31 cellular contexts compared by ENCODE assay signal in the genomic region with DNA sequence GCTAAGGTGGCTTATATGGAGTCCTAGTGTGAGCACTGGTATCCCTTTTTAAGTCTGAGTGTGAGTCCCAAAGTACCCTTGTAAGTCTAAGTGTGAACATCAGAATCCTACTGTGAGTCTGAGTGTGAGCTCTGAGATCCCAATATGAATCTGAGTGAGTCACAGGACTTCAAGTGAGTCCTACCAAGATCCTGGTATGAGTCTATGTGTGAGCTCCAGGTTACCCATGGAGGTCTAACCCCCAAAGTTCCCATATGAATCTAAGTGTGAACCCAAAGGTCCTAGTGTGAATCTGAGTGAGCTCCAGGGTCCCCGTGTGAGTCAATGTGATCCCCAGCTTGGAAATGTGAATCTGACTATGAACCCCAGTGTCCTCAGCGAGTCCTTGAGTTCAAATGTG. TPM values are rescaled to one million over a fixed set of nuclear protein-coding genes. Genes with fewer than 3 reads are reported as not detected.
"Had no signal": no experiment of that assay in that cellular context is flagged by ENCODE, and none has a peak within 500 bp of the region (broad histone marks: within the 10 kb centered on the region; RNA-seq: fewer than 3 reads in every experiment).

No MANE protein-coding gene starts in this region.

- H3K4me3 Mint-ChIP-seq: activated CD4-positive, alpha-beta memory T cell treated with anti-CD3 and anti-CD28 coated beads, Interleukin-2, amount 10 ng/mL, durations not matched to agents 7 days and 5 days; activated CD4-positive, alpha-beta T cell treated with anti-CD3 and anti-CD28 coated beads, Interleukin-2, amount 10 ng/mL, durations not matched to agents 24 days and 14 days; activated naive CD8-positive, alpha-beta T cell treated with anti-CD3 and anti-CD28 coated beads, Interleukin-2, amount 10 ng/mL, durations not matched to agents 7 days and 5 days had no signal

- H3K27me3 ChIP-seq: right lobe of liver, testis had no signal

- DNase-seq: activated CD4-positive, alpha-beta memory T cell treated with anti-CD3 and anti-CD28 coated beads, Interleukin-2, amount 10 ng/mL, durations not matched to agents 7 days and 5 days; activated CD4-positive, alpha-beta T cell treated with anti-CD3 and anti-CD28 coated beads, Interleukin-2, amount 10 ng/mL, durations not matched to agents 24 days and 14 days; activated effector memory CD4-positive, alpha-beta T cell treated with Interleukin-2 at 50 U/mL for 16 hours; activated naive CD4-positive, alpha-beta T cell treated with Interleukin-2 at 50 U/mL for 16 hours; activated naive CD8-positive, alpha-beta T cell treated with anti-CD3 and anti-CD28 coated beads, Interleukin-2, amount 10 ng/mL, durations not matched to agents 7 days and 5 days; activated T-cell treated with anti-CD3 and anti-CD28 coated beads, Interleukin-2, amount 50 U/mL, for 48 hours; central memory CD4-positive, alpha-beta T cell; dermis blood vessel endothelial cell; effector CD4-positive, alpha-beta T cell; esophagus squamous epithelium; foreskin melanocyte; islet precursor cell; left ventricle myocardium inferior; stimulated activated CD4-positive, alpha-beta T cell treated with anti-CD3 and anti-CD28 coated beads, Interleukin-2, amount 100 ng/mL, for 48 hours; stimulated activated naive CD8-positive, alpha-beta T cell treated with anti-CD3 and anti-CD28 coated beads, Interleukin-15, Interleukin-2, amounts not matched to agents 100 U/mL and 50 U/mL, for 24 hours; T-helper 9 cell; testis; upper lobe of left lung had no signal

- H3K9me3 Mint-ChIP-seq: activated CD4-positive, alpha-beta memory T cell treated with anti-CD3 and anti-CD28 coated beads, Interleukin-2, amount 10 ng/mL, durations not matched to agents 7 days and 5 days; activated CD4-positive, alpha-beta T cell treated with anti-CD3 and anti-CD28 coated beads, Interleukin-2, amount 10 ng/mL, durations not matched to agents 24 days and 14 days; activated naive CD8-positive, alpha-beta T cell treated with anti-CD3 and anti-CD28 coated beads, Interleukin-2, amount 10 ng/mL, durations not matched to agents 7 days and 5 days had no signal

- H3K36me3 ChIP-seq: esophagus squamous epithelium, left ventricle myocardium inferior, neutrophil, right lobe of liver, upper lobe of left lung had no signal

- ATAC-seq: activated CD4-positive, CD25-positive, alpha-beta regulatory T cell treated with anti-CD3 and anti-CD28 coated beads, Interleukin-2, amount 50 U/mL, for 24 hours; right lobe of liver; stimulated activated naive CD8-positive, alpha-beta T cell treated with anti-CD3 and anti-CD28 coated beads, Interleukin-15, Interleukin-2, amounts not matched to agents 100 U/mL and 50 U/mL, for 24 hours had no signal

- H3K4me3 ChIP-seq: esophagus squamous epithelium, left ventricle myocardium inferior, right lobe of liver, SK-N-MC, testis, upper lobe of left lung had no signal

- H3K27ac ChIP-seq: epithelial cell of prostate, esophagus squamous epithelium, left ventricle myocardium inferior, neutrophil, right lobe of liver, SK-N-MC, testis, upper lobe of left lung, VCaP had no signal

- H3K36me3 Mint-ChIP-seq: activated naive CD8-positive, alpha-beta T cell treated with anti-CD3 and anti-CD28 coated beads, Interleukin-2, amount 10 ng/mL, durations not matched to agents 7 days and 5 days had no signal

- H3K9me3 ChIP-seq: esophagus squamous epithelium, left ventricle myocardium inferior, neutrophil, right lobe of liver, testis, upper lobe of left lung had no signal

- H3K27ac Mint-ChIP-seq: activated CD4-positive, alpha-beta memory T cell treated with anti-CD3 and anti-CD28 coated beads, Interleukin-2, amount 10 ng/mL, durations not matched to agents 7 days and 5 days; activated CD4-positive, alpha-beta T cell treated with anti-CD3 and anti-CD28 coated beads, Interleukin-2, amount 10 ng/mL, durations not matched to agents 24 days and 14 days; activated naive CD8-positive, alpha-beta T cell treated with anti-CD3 and anti-CD28 coated beads, Interleukin-2, amount 10 ng/mL, durations not matched to agents 7 days and 5 days had no signal

RNA-seq across cellular contexts. Expression of gene CNTFR, which starts 2.3 kb away (rescaled TPM):
- total RNA-seq: activated CD4-positive, alpha-beta memory T cell treated with anti-CD3 and anti-CD28 coated beads, Interleukin-2, amount 10 ng/mL, durations not matched to agents 7 days and 5 days; activated CD4-positive, alpha-beta T cell treated with anti-CD3 and anti-CD28 coated beads, Interleukin-2, amount 10 ng/mL, durations not matched to agents 24 days and 14 days; activated naive CD8-positive, alpha-beta T cell treated with anti-CD3 and anti-CD28 coated beads, Interleukin-2, amount 10 ng/mL, durations not matched to agents 7 days and 5 days; dermis blood vessel endothelial cell; lung microvascular endothelial cell; osteocyte; renal cortical epithelial cell; T-helper 1 cell treated with Interleukin-12 subunit alpha and Interleukin-12 subunit beta and Interleukin-4 antibody, amounts not matched to agents 30 ng/mL and 1 ng/mL, for 36 hours had no signal

RNA-seq across cellular contexts. Expression of gene ARID3C, which starts 41.6 kb away (rescaled TPM):
- total RNA-seq: activated naive CD8-positive, alpha-beta T cell treated with anti-CD3 and anti-CD28 coated beads, Interleukin-2, amount 10 ng/mL, durations not matched to agents 7 days and 5 days; esophagus squamous epithelium; left ventricle myocardium inferior; mucosa of gallbladder; osteocyte; posterior vena cava; renal cortical epithelial cell; skeletal muscle tissue; upper lobe of left lung had no signal
